ENCODE assay signal across 7 cellular contexts in the genomic region with DNA sequence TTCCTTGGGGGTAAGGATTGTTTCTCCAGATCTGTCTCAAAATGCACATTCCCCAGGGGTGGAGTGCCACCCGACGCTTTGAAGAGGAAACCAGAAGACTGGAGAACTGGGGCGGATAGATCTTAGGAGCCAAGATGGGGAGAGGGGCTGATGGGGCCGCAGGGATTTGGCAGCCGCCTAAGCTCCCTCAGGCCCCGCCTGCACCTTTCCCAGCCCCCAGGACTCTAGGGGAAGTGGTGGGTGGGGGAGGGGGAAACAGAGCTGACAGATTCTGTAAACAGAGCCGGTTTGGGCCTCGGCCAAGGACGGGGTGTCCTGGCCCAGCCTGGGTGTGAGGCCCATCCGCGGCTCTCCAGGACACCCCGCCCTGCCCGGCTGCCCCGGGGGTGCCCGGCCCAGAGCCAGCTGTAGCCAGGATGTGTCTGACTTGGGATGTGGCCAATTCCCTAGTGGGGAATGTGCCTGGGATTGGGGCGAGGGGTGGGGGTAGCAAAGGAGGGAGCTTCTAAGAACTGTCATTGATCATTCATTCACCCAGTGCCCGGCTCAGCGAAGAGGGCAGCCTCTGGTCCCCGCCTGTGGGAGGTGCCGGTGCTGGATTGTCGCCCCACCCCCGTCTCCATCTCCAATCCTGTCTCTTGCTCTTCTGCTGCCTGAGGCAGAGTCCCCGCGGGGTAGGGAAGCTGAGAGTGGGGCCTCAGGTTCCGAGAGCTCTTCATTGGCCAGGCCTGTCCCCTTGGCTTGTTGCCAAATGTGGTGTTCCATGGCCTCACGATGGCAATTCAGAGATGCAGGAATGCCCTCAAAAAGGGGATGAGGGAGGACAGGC. TPM values are rescaled to one million over a fixed set of nuclear protein-coding genes. Genes with fewer than 3 reads are reported as not detected.
DNase-seq lines count a peak whose midpoint lies in the region; ATAC-seq and TF ChIP-seq lines count a peak whose summit lies in the region.

No MANE protein-coding gene starts in this region.

- H3K27ac Mint-ChIP-seq in activated CD4-positive, alpha-beta T cell treated with anti-CD3 and anti-CD28 coated beads, Interleukin-2, amount 10 ng/mL, durations not matched to agents 24 days and 14 days = peak overlapping the region; percentile 69

- H3K4me1 Mint-ChIP-seq in activated CD4-positive, alpha-beta T cell treated with anti-CD3 and anti-CD28 coated beads, Interleukin-2, amount 10 ng/mL, durations not matched to agents 24 days and 14 days = peaks cover 15% of the 10 kb centered on the region

- intact Hi-C loops in activated CD4-positive, alpha-beta T cell treated with anti-CD3 and anti-CD28 coated beads, Interleukin-2, amount 10 ng/mL, durations not matched to agents 24 days and 14 days (cut with micrococcal nuclease) = loop anchor here (1.0 to 5.0 kb wide), 3 partner anchors 36 to 58 kb away; a partner anchor contains a TSS

- no peaks in the 10 kb centered on the region for H3K9me3 Mint-ChIP-seq in activated CD4-positive, alpha-beta T cell treated with anti-CD3 and anti-CD28 coated beads, Interleukin-2, amount 10 ng/mL, durations not matched to agents 24 days and 14 days

- DNase-seq in GM13976 (ENCODE audit: low spot score) (peak; percentile 69), NCI-H345 (lab: John Stamatoyannopoulos, UW) (peak; percentile 89), dedifferentiated amniotic fluid mesenchymal stem cell (ENCODE audit: extremely low spot score) (peak; percentile 45)
- DNase-seq in activated CD4-positive, alpha-beta T cell treated with anti-CD3 and anti-CD28 coated beads, Interleukin-2, amount 10 ng/mL, durations not matched to agents 24 days and 14 days = peak; percentile 74
- DNase-seq in stimulated activated CD4-positive, alpha-beta T cell treated with anti-CD3 and anti-CD28 coated beads, Interleukin-2, amount 100 ng/mL, for 24 hours = peak; percentile 42 to 47

- in situ Hi-C loops in GM13976 (cut with MboI; ENCODE audit: low sequenced_read_pairs, unreplicated experiment) = no loop called here

- peak; percentile 17 for ATAC-seq in HG03039 (IDR thresholded peaks at IDR 0.05; ENCODE audit: unreplicated experiment)

- no peaks in the 10 kb centered on the region for H3K36me3 Mint-ChIP-seq in activated CD4-positive, alpha-beta T cell treated with anti-CD3 and anti-CD28 coated beads, Interleukin-2, amount 10 ng/mL, durations not matched to agents 24 days and 14 days (ENCODE audit: low read depth)

- H3K27me3 ChIP-seq in layer of hippocampus (ENCODE audit: control insufficient read depth, insufficient read depth, low read length) = no peaks in the 10 kb centered on the region

- no peaks in the 10 kb centered on the region for H3K27me3 Mint-ChIP-seq in activated CD4-positive, alpha-beta T cell treated with anti-CD3 and anti-CD28 coated beads, Interleukin-2, amount 10 ng/mL, durations not matched to agents 24 days and 14 days

- H3K27ac ChIP-seq in layer of hippocampus (ENCODE audit: low read depth, low read length) = peak overlapping the region; percentile 98

- no peak for TF ChIP-seq CTCF in GM13976 (IDR thresholded peaks at IDR 0.05; ENCODE audit: borderline replicate concordance, control extremely low read depth, extremely low read depth, insufficient read depth, missing control alignments)

- peak overlapping the region; percentile 66 for H3K4me3 Mint-ChIP-seq in activated CD4-positive, alpha-beta T cell treated with anti-CD3 and anti-CD28 coated beads, Interleukin-2, amount 10 ng/mL, durations not matched to agents 24 days and 14 days

RNA-seq across cellular contexts. Expression of a gene that starts 54.8 kb away (rescaled TPM):
- 32.0 and 34.3 TPM in 2 replicates for total RNA-seq in activated CD4-positive, alpha-beta T cell treated with anti-CD3 and anti-CD28 coated beads, Interleukin-2, amount 10 ng/mL, durations not matched to agents 24 days and 14 days

RNA-seq across cellular contexts. Expression of a gene that starts 59.0 kb away (rescaled TPM):
- 72.5 and 81.3 TPM in 2 replicates for total RNA-seq in activated CD4-positive, alpha-beta T cell treated with anti-CD3 and anti-CD28 coated beads, Interleukin-2, amount 10 ng/mL, durations not matched to agents 24 days and 14 days

Comparison
In these comparisons a context has a peak if more than half of its experiments do, and no peak if none do; other contexts are left out.
1. Peak in every context shown above with its lines: DNase-seq, ATAC-seq and H3K27ac ChIP-seq.